11 cellular contexts compared by ENCODE assay signal in genomic region chr3:12934431-12934830, GRCh38.
A peak's percentile ranks its signal among the peaks of the same experiment; 100 is the strongest.
DNase-seq lines count a peak whose midpoint lies in the region; ATAC-seq and TF ChIP-seq lines count a peak whose summit lies in the region.
"Had no signal": no experiment of that assay in that cellular context is flagged by ENCODE, and none has a peak within 500 bp of the region (broad histone marks: within the 10 kb centered on the region; RNA-seq: fewer than 3 reads in every experiment).

No MANE protein-coding gene starts in this region.

- DNase-seq in activated CD8-positive, alpha-beta memory T cell treated with anti-CD3 and anti-CD28 coated beads, Interleukin-2, amount 10 ng/mL, durations not matched to agents 7 days and 5 days: no peak
- no peak for DNase-seq in activated CD8-positive, alpha-beta memory T cell treated with anti-CD3 and anti-CD28 coated beads, Interleukin-2, amount 50 U/mL, for 4 hours
- peak; percentile 19 for DNase-seq in fibroblast of mammary gland (ENCODE audit: low read depth)
- DNase-seq in midbrain (lab: John Stamatoyannopoulos, UW): peak; percentile 22
- no peak for DNase-seq in globus pallidus (ENCODE audit: low spot score)
- no peak for DNase-seq in AML-193 (lab: John Stamatoyannopoulos, UW)
- DNase-seq in effector memory CD8-positive, alpha-beta T cell: no peak
- DNase-seq: 8988T; activated CD8-positive, alpha-beta memory T cell treated with anti-CD3 and anti-CD28 coated beads for 24 hours had no signal

- CTCF ChIA-PET in activated CD8-positive, alpha-beta memory T cell treated with anti-CD3 and anti-CD28 coated beads, Interleukin-2, amount 10 ng/mL, durations not matched to agents 7 days and 5 days (lab: Charles Lee): no interaction called here

- no peaks in the 10 kb centered on the region for H3K27me3 Mint-ChIP-seq in activated CD8-positive, alpha-beta memory T cell treated with anti-CD3 and anti-CD28 coated beads, Interleukin-2, amount 10 ng/mL, durations not matched to agents 7 days and 5 days
- H3K27me3 Mint-ChIP-seq in effector memory CD8-positive, alpha-beta T cell: no peaks in the 10 kb centered on the region

- H3K4me1 Mint-ChIP-seq in activated CD8-positive, alpha-beta memory T cell treated with anti-CD3 and anti-CD28 coated beads, Interleukin-2, amount 10 ng/mL, durations not matched to agents 7 days and 5 days: peaks cover 12% of the 10 kb centered on the region
- H3K4me1 Mint-ChIP-seq in effector memory CD8-positive, alpha-beta T cell (ENCODE audit: low read depth in 2 of 2): peaks cover 22 to 40% of the 10 kb centered on the region in 2 donors
- H3K4me1 Mint-ChIP-seq: neural crest cell had no signal

- no peak overlapping the region for H3K4me3 Mint-ChIP-seq in activated CD8-positive, alpha-beta memory T cell treated with anti-CD3 and anti-CD28 coated beads, Interleukin-2, amount 10 ng/mL, durations not matched to agents 7 days and 5 days
- H3K4me3 Mint-ChIP-seq in effector memory CD8-positive, alpha-beta T cell: no peak overlapping the region
- H3K4me3 Mint-ChIP-seq: neural crest cell had no signal

- peaks cover 2% of the 10 kb centered on the region for H3K36me3 Mint-ChIP-seq in activated CD8-positive, alpha-beta memory T cell treated with anti-CD3 and anti-CD28 coated beads, Interleukin-2, amount 10 ng/mL, durations not matched to agents 7 days and 5 days
- peaks cover 68% of the 10 kb centered on the region for H3K36me3 Mint-ChIP-seq in effector memory CD8-positive, alpha-beta T cell (ENCODE audit: insufficient read depth)

- no peak for TF ChIP-seq CTCF in fibroblast of mammary gland (conservative IDR thresholded peaks at IDR 0.05; ENCODE audit: control insufficient read depth, insufficient read depth, low read depth, low read length)

- no peak overlapping the region for H3K4me3 ChIP-seq in fibroblast of mammary gland (ENCODE audit: control insufficient read depth, low read depth, low read length)

- ATAC-seq in activated CD8-positive, alpha-beta memory T cell treated with anti-CD3 and anti-CD28 coated beads, Interleukin-2, amount 10 ng/mL, durations not matched to agents 7 days and 5 days: no peak
- no peak for ATAC-seq in GM21737 (IDR thresholded peaks at IDR 0.05; ENCODE audit: unreplicated experiment)
- ATAC-seq in effector memory CD8-positive, alpha-beta T cell (replicated peaks): no peak

- peak overlapping the region; percentile 32 for H3K27ac Mint-ChIP-seq in activated CD8-positive, alpha-beta memory T cell treated with anti-CD3 and anti-CD28 coated beads, Interleukin-2, amount 10 ng/mL, durations not matched to agents 7 days and 5 days
- H3K27ac Mint-ChIP-seq in effector memory CD8-positive, alpha-beta T cell: peak overlapping the region in 1 of 2 donors; percentile 82

- no peaks in the 10 kb centered on the region for H3K9me3 Mint-ChIP-seq in activated CD8-positive, alpha-beta memory T cell treated with anti-CD3 and anti-CD28 coated beads, Interleukin-2, amount 10 ng/mL, durations not matched to agents 7 days and 5 days (ENCODE audit: low read depth)
- no peaks in the 10 kb centered on the region for H3K9me3 Mint-ChIP-seq in effector memory CD8-positive, alpha-beta T cell
- H3K9me3 Mint-ChIP-seq: neural crest cell had no signal

Comparison
In these comparisons a context has a peak if more than half of its experiments do, and no peak if none do; other contexts are left out.
1. DNase-seq: peak in fibroblast of mammary gland (single experiment) and midbrain (single experiment); none in activated CD8-positive, alpha-beta memory T cell treated with anti-CD3 and anti-CD28 coated beads, Interleukin-2, amount 10 ng/mL, durations not matched to agents 7 days and 5 days (single experiment), activated CD8-positive, alpha-beta memory T cell treated with anti-CD3 and anti-CD28 coated beads, Interleukin-2, amount 50 U/mL, for 4 hours (single experiment), globus pallidus (single experiment), AML-193 (0 of 2) and effector memory CD8-positive, alpha-beta T cell (0 of 3).